Comparison of ENCODE assay signal across 18 cellular contexts in the genomic region with DNA sequence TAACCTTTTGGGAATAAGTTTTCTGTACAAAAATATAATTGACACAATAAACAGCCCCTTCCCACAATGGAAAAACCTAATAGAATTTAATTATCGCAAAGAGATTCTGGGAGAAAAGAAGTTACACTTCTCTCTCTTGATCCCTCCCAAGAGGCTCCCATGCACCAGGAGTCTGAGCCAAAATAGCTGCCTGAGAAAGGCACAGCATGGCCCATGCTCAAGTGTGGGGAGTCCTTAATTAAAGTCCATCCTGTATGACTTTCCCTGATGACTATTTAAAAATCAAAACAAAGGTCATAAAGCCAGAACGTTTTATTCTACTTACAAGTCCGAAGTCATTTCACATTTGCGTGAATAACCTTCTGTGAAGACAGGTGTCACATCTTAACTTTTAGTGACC.
DNase-seq lines count a peak whose midpoint lies in the region; ATAC-seq and TF ChIP-seq lines count a peak whose summit lies in the region.
"Had no signal": no experiment of that assay in that cellular context is flagged by ENCODE, and none has a peak within 500 bp of the region (broad histone marks: within the 10 kb centered on the region; RNA-seq: fewer than 3 reads in every experiment).

No MANE protein-coding gene starts in this region.

- ATAC-seq in left ventricle myocardium superior = peak; percentile 65
- ATAC-seq: CD8-positive, alpha-beta T cell had no signal

- TF ChIP-seq CTCF in right atrium auricular region (IDR thresholded peaks at IDR 0.05) = no peak
- TF ChIP-seq CTCF in left ventricle myocardium inferior (IDR thresholded peaks at IDR 0.05; ENCODE audit: borderline replicate concordance) = no peak

- H3K27me3 ChIP-seq in right atrium auricular region (no peaks in the 10 kb centered on the region), left ventricle myocardium inferior (ENCODE audit: low read depth) (peaks cover 28% of the 10 kb centered on the region)
- H3K27me3 ChIP-seq: BE2C; BLaER1; BLaER1 treated with 17β-estradiol and CSF1 and Interleukin-3, amounts not matched to agents 10 nM and 100 nM had no signal

- H3K9me3 ChIP-seq in right atrium auricular region (no peaks in the 10 kb centered on the region), left ventricle myocardium inferior (replicated peaks) (no peaks in the 10 kb centered on the region)
- H3K9me3 ChIP-seq: A549; BE2C; BLaER1; BLaER1 treated with 17β-estradiol and CSF1 and Interleukin-3, amounts not matched to agents 10 nM and 100 nM; Caco-2 had no signal

- DNase-seq in cardiac septum (ENCODE audit: low spot score) = peak; percentile 19
- no peak for DNase-seq in right atrium auricular region (ENCODE audit: low spot score)
- DNase-seq in left ventricle myocardium superior = no peak
- DNase-seq in left ventricle myocardium inferior = no peak
- DNase-seq: 8988T; CD4-positive, alpha-beta memory T cell; CD4-positive, alpha-beta T cell; CD8-positive, alpha-beta memory T cell; CD8-positive, alpha-beta T cell; DMS79; DMS79 treated with DMSO at 0.1 percent for 48 hours had no signal

- H3K4me1 ChIP-seq in right atrium auricular region (peaks cover 0 to 15% of the 10 kb centered on the region in 2 donors), left ventricle myocardium inferior (peaks cover 22% of the 10 kb centered on the region)
- H3K4me1 ChIP-seq: A549; BE2C; BLaER1; BLaER1 treated with 17β-estradiol and CSF1 and Interleukin-3, amounts not matched to agents 10 nM and 100 nM; Caco-2 had no signal

- H3K4me3 ChIP-seq in right atrium auricular region (no peak overlapping the region), left ventricle myocardium inferior (no peak overlapping the region)
- H3K4me3 ChIP-seq: A549; BLaER1; BLaER1 treated with 17β-estradiol and CSF1 and Interleukin-3, amounts not matched to agents 10 nM and 100 nM had no signal

- H3K36me3 ChIP-seq in right atrium auricular region (no peaks in the 10 kb centered on the region), left ventricle myocardium inferior (no peaks in the 10 kb centered on the region)
- H3K36me3 ChIP-seq: BE2C; BLaER1; BLaER1 treated with 17β-estradiol and CSF1 and Interleukin-3, amounts not matched to agents 10 nM and 100 nM had no signal

- intact Hi-C loops in cardiac septum (cut with DNase I) (loop anchor here (5.0 kb wide), 1 partner anchor 153 kb away; a partner anchor contains a TSS), left ventricle myocardium superior (cut with micrococcal nuclease) (no loop called here), left ventricle myocardium inferior (cut with micrococcal nuclease) (no loop called here)

- no peak overlapping the region for H3K27ac ChIP-seq in right atrium auricular region
- H3K27ac ChIP-seq in left ventricle myocardium inferior (replicated peaks) = no peak overlapping the region
- H3K27ac ChIP-seq: 22Rv1; A549; BLaER1; BLaER1 treated with 17β-estradiol and CSF1 and Interleukin-3, amounts not matched to agents 10 nM and 100 nM; C4-2B had no signal
